8 cellular contexts compared by ENCODE assay signal in the genomic region with DNA sequence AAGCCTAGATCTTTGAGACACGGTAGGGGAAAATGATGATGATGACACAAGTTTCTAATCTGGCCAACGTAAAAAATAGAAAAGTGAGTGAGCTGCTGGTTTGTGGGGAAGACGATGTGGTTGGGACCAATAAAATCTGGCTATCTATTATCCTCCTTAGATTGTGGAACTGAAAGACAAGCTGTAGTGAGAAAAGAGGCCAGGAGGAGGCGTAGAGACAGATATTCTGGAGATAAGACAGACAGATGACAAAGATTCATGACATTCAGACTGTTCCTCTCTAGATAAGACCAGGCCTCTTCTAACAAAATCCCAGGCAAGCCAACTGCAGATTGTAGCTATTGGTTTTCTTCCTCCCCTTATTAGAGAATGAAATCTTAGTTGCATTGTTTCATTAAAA.
DNase-seq lines count a peak whose midpoint lies in the region; ATAC-seq and TF ChIP-seq lines count a peak whose summit lies in the region.

No MANE protein-coding gene starts in this region.

- no peaks in the 10 kb centered on the region for H3K4me1 Mint-ChIP-seq in Calu3 (ENCODE audit: low read depth, unreplicated experiment)

- ATAC-seq in GM21619 (IDR thresholded peaks at IDR 0.05; ENCODE audit: unreplicated experiment), result peak; percentile 71
- ATAC-seq in GM19395 (IDR thresholded peaks at IDR 0.05; ENCODE audit: unreplicated experiment), result no peak

- H3K27me3 Mint-ChIP-seq in Calu3 (ENCODE audit: unreplicated experiment), result no peaks in the 10 kb centered on the region

- intact Hi-C loops in Calu3 (cut with micrococcal nuclease; ENCODE audit: unreplicated experiment) (loop anchor here (5.0 kb wide), 1 partner anchor 158 kb away; no protein-coding TSS in a partner anchor), posterior vena cava (cut with DNase I) (no loop called here)

- H3K9me3 Mint-ChIP-seq in Calu3 (ENCODE audit: low read depth, unreplicated experiment), result no peaks in the 10 kb centered on the region

- CTCF ChIA-PET in Calu3 (lab: Charles Lee), result no interaction called here

- peak; percentile 10 for DNase-seq in Calu3
- DNase-seq in NCI-H69 (lab: John Stamatoyannopoulos, UW), result peak; percentile 17
- DNase-seq in fibroblast of pulmonary artery (ENCODE audit: low read depth), result peak; percentile 21
- no peak for DNase-seq in posterior vena cava (ENCODE audit: low spot score)
- no peak for DNase-seq in GM19238 (ENCODE audit: insufficient read length, low spot score)
- no peak for DNase-seq in NCI-H510A (lab: John Stamatoyannopoulos, UW)

- no TSS peak for BruUV-seq in Calu3 (replicated peaks; lab: Mats Ljungman, UMichigan)

- peak; percentile 43 for TF ChIP-seq CTCF in Calu3 (IDR thresholded peaks at IDR 0.05; ENCODE audit: unreplicated experiment)
- peak; percentile 32 for TF ChIP-seq CTCF in fibroblast of pulmonary artery (IDR thresholded peaks at IDR 0.05; ENCODE audit: low read length, missing control alignments)

- no peaks in the 10 kb centered on the region for H3K36me3 Mint-ChIP-seq in Calu3 (ENCODE audit: insufficient read depth, unreplicated experiment)

- H3K4me3 Mint-ChIP-seq in Calu3 (ENCODE audit: low read depth, unreplicated experiment), result no peak overlapping the region

- no peak overlapping the region for H3K4me3 ChIP-seq in fibroblast of pulmonary artery (replicated peaks; ENCODE audit: low read depth, low read length)

- H3K27ac Mint-ChIP-seq in Calu3 (ENCODE audit: unreplicated experiment), result no peak overlapping the region

Comparison
In these comparisons a context has a peak if more than half of its experiments do, and no peak if none do; other contexts are left out.
1. DNase-seq: peak in Calu3 (single experiment), NCI-H69 (single experiment) and fibroblast of pulmonary artery (single experiment); none in posterior vena cava (single experiment), GM19238 (single experiment) and NCI-H510A (single experiment).